8 cellular contexts compared by ENCODE assay signal in the genomic region with DNA sequence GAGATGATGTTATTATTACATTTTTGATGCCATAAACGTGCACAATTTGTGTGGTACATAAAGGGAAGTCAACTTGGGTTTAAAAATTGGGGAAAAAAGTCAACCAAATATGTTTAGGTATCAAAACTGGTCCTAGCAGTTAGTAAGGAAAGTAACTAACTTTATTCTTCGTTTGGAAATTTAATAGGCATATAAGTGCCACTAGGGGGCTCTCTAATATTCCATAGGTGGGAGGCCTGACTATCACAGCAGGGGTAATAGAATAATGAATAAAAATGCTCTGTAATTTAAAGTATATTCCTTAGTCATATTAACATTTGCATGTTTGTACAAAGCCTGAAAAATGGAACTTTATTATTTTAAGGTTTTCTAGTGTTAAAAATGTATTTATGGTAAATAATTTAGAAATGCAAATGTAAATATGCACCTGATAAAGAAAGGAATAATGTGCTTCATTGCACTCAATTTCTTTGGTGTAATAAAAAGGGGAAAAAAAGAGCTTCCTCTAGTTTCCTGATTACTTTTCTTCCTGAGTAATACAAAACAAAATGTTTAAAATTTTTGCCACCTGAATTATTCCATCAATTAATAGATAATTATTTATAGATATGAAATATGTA.
DNase-seq lines count a peak whose midpoint lies in the region; ATAC-seq, FAIRE-seq and TF ChIP-seq lines count a peak whose summit lies in the region.

No MANE protein-coding gene starts in this region.

- H3K4me3 ChIP-seq in AG10803 (ENCODE audit: low read length) (no peak overlapping the region), GM12864 (ENCODE audit: low read depth, low read length) (no peak overlapping the region)

- TF ChIP-seq CTCF in AG10803 (conservative IDR thresholded peaks at IDR 0.05; ENCODE audit: low read length) (peak; percentile 76), GM12864 (IDR thresholded peaks at IDR 0.05; ENCODE audit: low read depth, low read length, missing control alignments) (peak; percentile 45)

- peak; percentile 69 for FAIRE-seq in RCC 7860 (lab: Jason Lieb, UNC)

- DNase-seq in AG10803 (ENCODE audit: low read depth) (peak; percentile 34), GM12864 (ENCODE audit: low read depth) (no peak), RCC 7860 (ENCODE audit: low spot score) (peak; percentile 44), erythroblast (lab: John Stamatoyannopoulos, UW) (peak; percentile 16 to 40), retina (peak; percentile 17)
- DNase-seq in NK-92 treated with Interleukin-12 subunit alpha and Interleukin-12 subunit beta, amount 100 ng/mL, for 24 hours (lab: John Stamatoyannopoulos, UW), result no peak

- no peak for TF ChIP-seq POLR2A in erythroblast (IDR thresholded peaks at IDR 0.05; ENCODE audit: low read length)

- peak; percentile 76 for ATAC-seq in HG03354 (IDR thresholded peaks at IDR 0.05; ENCODE audit: poor library complexity, severe bottlenecking, unreplicated experiment)
- ATAC-seq in GM21381 (IDR thresholded peaks at IDR 0.05; ENCODE audit: unreplicated experiment), result no peak

Comparison
In these comparisons a context has a peak if more than half of its experiments do, and no peak if none do; other contexts are left out.
1. DNase-seq: peak in AG10803 (single experiment), RCC 7860 (single experiment), erythroblast (2 of 2) and retina (single experiment); none in GM12864 (single experiment) and NK-92 treated with Interleukin-12 subunit alpha and Interleukin-12 subunit beta, amount 100 ng/mL, for 24 hours (single experiment).